6 cellular contexts compared by ENCODE assay signal in the genomic region with DNA sequence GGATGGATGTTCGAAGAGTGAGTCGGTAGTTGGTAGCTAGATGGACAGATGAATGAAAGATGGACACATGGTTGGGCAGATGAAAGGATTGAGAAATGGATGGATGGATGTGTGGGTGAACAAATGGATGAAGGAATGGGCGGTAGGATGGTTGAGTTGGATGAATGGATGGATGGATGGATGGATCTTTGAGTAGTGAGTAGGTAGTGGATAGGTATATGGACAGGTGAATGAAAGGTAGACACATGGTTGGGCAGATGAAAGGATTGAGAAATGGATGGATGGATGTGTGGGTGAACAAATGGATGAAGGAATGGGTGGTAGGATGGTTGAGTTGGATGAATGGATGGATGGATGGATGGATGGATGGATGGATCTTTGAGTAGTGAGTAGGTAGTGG.
DNase-seq lines count a peak whose midpoint lies in the region; ATAC-seq, FAIRE-seq and TF ChIP-seq lines count a peak whose summit lies in the region.
"Not testable (repeated sequence)": the region's sequence is repeated elsewhere in the genome, so short reads cannot be mapped to it uniquely, and the experiment has no call there.

No MANE protein-coding gene starts in this region.

- H2AK9ac ChIP-seq in IMR-90 (replicated peaks; ENCODE audit: low read depth, low read length, poor library complexity): not testable (repeated sequence)

- not testable (repeated sequence) for H3K56ac ChIP-seq in IMR-90 (ENCODE audit: extremely low read depth, insufficient read depth, low read length)

- dilution Hi-C loops in IMR-90 (cut with HindIII; ENCODE audit: low sequenced_read_pairs, unreplicated experiment): not testable (repeated sequence)

- TF ChIP-seq POLR2A in IMR-90 (IDR thresholded peaks at IDR 0.05; ENCODE audit: low read depth, low read length); HepG2 (IDR thresholded peaks at IDR 0.05; ENCODE audit: insufficient read depth in 1 of 2, low read depth in 2 of 2, low read length in 2 of 2): not testable (repeated sequence)

- not testable (repeated sequence) for BruUV-seq in IMR-90 (replicated peaks; lab: Mats Ljungman, UMichigan); HepG2 (replicated peaks; lab: Mats Ljungman, UMichigan)

- not testable (repeated sequence) for H2BK120ac ChIP-seq in IMR-90 (ENCODE audit: low read depth, low read length)

- H3K4ac ChIP-seq in IMR-90 (ENCODE audit: low read depth, low read length): not testable (repeated sequence)

- H4K20me1 ChIP-seq in IMR-90 (ENCODE audit: insufficient read depth, low read length); HepG2 (ENCODE audit: insufficient read depth, low read length); osteoblast (ENCODE audit: insufficient read depth, low read length): not testable (repeated sequence)

- POLR2A ChIA-PET in HEK293 (lab: Yijun Ruan, JAX); IMR-90 (lab: Charles Lee; ENCODE audit: unreplicated experiment); HepG2 (lab: Yijun Ruan, JAX): not testable (repeated sequence)

- TF ChIP-seq CTCF in HEK293 (tag by site-specific recombination; IDR thresholded peaks at IDR 0.05); IMR-90 (conservative IDR thresholded peaks at IDR 0.05; ENCODE audit: low read depth, low read length); bronchial epithelial cell (IDR thresholded peaks at IDR 0.05; ENCODE audit: insufficient read depth, low read length, severe bottlenecking); HepG2 (CRISPR knock-in tag; IDR thresholded peaks at IDR 0.05); osteoblast (IDR thresholded peaks at IDR 0.05; ENCODE audit: extremely low read depth, low read depth, low read length): not testable (repeated sequence)

- in situ Hi-C loops in IMR-90 (cut with MboI; ENCODE audit: low sequenced_read_pairs); HepG2 (cut with HindIII; ENCODE audit: extremely low pct_ligation_motif_present, low pct_unique_long_range_greater_than_20kb): not testable (repeated sequence)

- H2BK15ac ChIP-seq in IMR-90 (ENCODE audit: low read depth, low read length): not testable (repeated sequence)

- H4K8ac ChIP-seq in IMR-90 (ENCODE audit: low read depth in 2 of 2, low read length in 2 of 2): not testable (repeated sequence)

- TF ChIP-seq RAD21 in IMR-90 (IDR thresholded peaks at IDR 0.05; ENCODE audit: low read length); HepG2 (CRISPR knock-in tag; IDR thresholded peaks at IDR 0.05): not testable (repeated sequence)

- H3K18ac ChIP-seq in IMR-90 (ENCODE audit: low read depth, low read length): not testable (repeated sequence)

- not testable (repeated sequence) for H3K4me3 ChIP-seq in HEK293 (ENCODE audit: low read depth, low read length); IMR-90 (ENCODE audit: insufficient read depth, low read depth, low read length); bronchial epithelial cell (ENCODE audit: low read depth, low read length); HepG2 (replicated peaks in 1 of 3; ENCODE audit: insufficient read depth in 1 of 3, low read depth in 2 of 3, low read length in 3 of 3); osteoblast (ENCODE audit: insufficient read depth, low read length)

- not testable (repeated sequence) for H3K9ac ChIP-seq in IMR-90 (ENCODE audit: low read depth, low read length); HepG2 (ENCODE audit: insufficient read depth, low read depth, low read length)

- H3K27ac ChIP-seq in HEK293 (ENCODE audit: extremely low read depth, low read depth, low read length); IMR-90 (ENCODE audit: insufficient read depth, low read length); HepG2 (ENCODE audit: extremely low read length, insufficient read depth, low read length); osteoblast (ENCODE audit: low read depth, low read length): not testable (repeated sequence)

- not testable (repeated sequence) for H2BK20ac ChIP-seq in IMR-90 (ENCODE audit: low read depth, low read length)

- FAIRE-seq in bronchial epithelial cell (lab: Jason Lieb, UNC) (peak; percentile 28), urothelium cell line (lab: Jason Lieb, UNC) (peak; percentile 69)
- not testable (repeated sequence) for FAIRE-seq in HepG2 (lab: Jason Lieb, UNC)

- WGBS in IMR-90 (ENCODE audit: extremely low coverage in 2 of 2, insufficient read length in 1 of 2), 2 experiments: 98 to 100% methylated on average over 1 to 3 of the region's 3 CpGs
- WGBS in HepG2 (ENCODE audit: low lambda C conversion rate): 33% methylated on average over 3 of the region's 3 CpGs

- not testable (repeated sequence) for H3K79me1 ChIP-seq in IMR-90 (ENCODE audit: low read depth in 1 of 2, low read length in 2 of 2)

- not testable (repeated sequence) for H3K14ac ChIP-seq in IMR-90 (replicated peaks; ENCODE audit: low read depth, low read length)

- H3K4me2 ChIP-seq in IMR-90 (ENCODE audit: low read depth, low read length); HepG2 (ENCODE audit: low read depth, low read length); osteoblast (ENCODE audit: insufficient read depth, low read length): not testable (repeated sequence)

- H3K79me2 ChIP-seq in HepG2 (ENCODE audit: insufficient read depth, low read length); osteoblast (ENCODE audit: insufficient read depth, low read length): not testable (repeated sequence)

- not testable (repeated sequence) for H3K23ac ChIP-seq in IMR-90 (ENCODE audit: low read depth, low read length)

- peak overlapping the region; percentile 8 for H2BK5ac ChIP-seq in IMR-90 (ENCODE audit: low read depth, low read length, poor library complexity, severe bottlenecking)

- intact Hi-C loops in IMR-90 (cut with micrococcal nuclease); HepG2 (cut with micrococcal nuclease; ENCODE audit: unreplicated experiment): not testable (repeated sequence)

- not testable (repeated sequence) for H4K91ac ChIP-seq in IMR-90 (ENCODE audit: insufficient read depth, low read depth, low read length)

- not testable (repeated sequence) for TF ChIP-seq EP300 in HepG2 (IDR thresholded peaks at IDR 0.05; ENCODE audit: low read depth in 2 of 2, low read length in 2 of 2); HepG2 (CRISPR knock-in tag; IDR thresholded peaks at IDR 0.05; ENCODE audit: borderline replicate concordance)

- not testable (repeated sequence) for ATAC-seq in IMR-90 (ENCODE audit: low read depth); HepG2

- not testable (repeated sequence) for H3K9me3 ChIP-seq in HEK293 (ENCODE audit: control insufficient read depth, insufficient read depth, low read depth, low read length); IMR-90 (ENCODE audit: control insufficient read depth, insufficient read depth, low read length); HepG2 (ENCODE audit: low read length); osteoblast (ENCODE audit: low read depth, low read length)

- CTCF ChIA-PET in HEK293 (lab: Yijun Ruan, JAX); IMR-90 (lab: Yijun Ruan, JAX); HepG2 (lab: Yijun Ruan, JAX; ENCODE audit: low intra/inter-chr PET ratio, low total read pairs): not testable (repeated sequence)

- not testable (repeated sequence) for H4K5ac ChIP-seq in IMR-90 (ENCODE audit: low read depth, low read length)

- H3K4me1 ChIP-seq in HEK293 (ENCODE audit: control insufficient read depth, insufficient read depth, low read length); IMR-90 (ENCODE audit: control insufficient read depth, insufficient read depth, low read length); HepG2 (ENCODE audit: insufficient read depth, low read length); osteoblast (ENCODE audit: insufficient read depth, low read length): not testable (repeated sequence)

- H3K9me1 ChIP-seq in IMR-90 (ENCODE audit: insufficient read depth, low read length): not testable (repeated sequence)

- H3K27me3 ChIP-seq in IMR-90 (ENCODE audit: control insufficient read depth, insufficient read depth, low read length) (peaks cover 18% of the 10 kb centered on the region; the same call in 1 of the 2 replicates), HepG2 (ENCODE audit: control insufficient read depth in 1 of 2, insufficient read depth in 2 of 2, low read length in 2 of 2) (peaks cover 3 to 39% of the 10 kb centered on the region in 2 experiments; a peak in 4 of 5 replicates)
- not testable (repeated sequence) for H3K27me3 ChIP-seq in bronchial epithelial cell (ENCODE audit: control insufficient read depth, insufficient read depth, low read length); osteoblast (ENCODE audit: insufficient read depth, low read length)

- not testable (repeated sequence) for H3K36me3 ChIP-seq in HEK293 (ENCODE audit: control insufficient read depth in 2 of 2, insufficient read depth in 1 of 2, low read length in 2 of 2); IMR-90 (ENCODE audit: control insufficient read depth, insufficient read depth, low read length); bronchial epithelial cell (ENCODE audit: control insufficient read depth, insufficient read depth, low read length); HepG2 (replicated peaks in 1 of 2; ENCODE audit: control insufficient read depth in 1 of 2, insufficient read depth in 2 of 2, low read length in 2 of 2); osteoblast (ENCODE audit: insufficient read depth, low read length)

- H2AK5ac ChIP-seq in IMR-90 (ENCODE audit: low read depth, low read length): not testable (repeated sequence)

- DNase-seq in IMR-90; bronchial epithelial cell (ENCODE audit: low read depth); HepG2 (ENCODE audit: low spot score); urothelium cell line (ENCODE audit: low spot score): not testable (repeated sequence)
- peak; percentile 35 for DNase-seq in osteoblast (ENCODE audit: insufficient read length, low spot score, missing footprints)

- H2AFZ ChIP-seq in IMR-90 (replicated peaks; ENCODE audit: low read length, poor library complexity); HepG2 (ENCODE audit: low read length); osteoblast (ENCODE audit: low read length): not testable (repeated sequence)

TF ChIP-seq in HepG2, 621 proteins besides CTCF, POLR2A, EP300 and RAD21 (continues in another document):
- TF ChIP-seq PLRG1 (conservative IDR thresholded peaks at IDR 0.05): 0 out of 2 replicates have a peak, but pooled peaks have one; percentile 21
